In genomic region chr3:9015250-9015649, GRCh38 we compare ENCODE assay signal across 20 cellular contexts.
"Had no signal": no experiment of that assay in that cellular context is flagged by ENCODE, and none has a peak within 500 bp of the region (broad histone marks: within the 10 kb centered on the region; RNA-seq: fewer than 3 reads in every experiment).

No MANE protein-coding gene starts in this region.

- H3K9me3 Mint-ChIP-seq: mesothelial cell of epicardium; naive thymus-derived CD8-positive, alpha-beta T cell had no signal

- H3K36me3 ChIP-seq: lower lobe of right lung had no signal

- H3K4me3 Mint-ChIP-seq: mesothelial cell of epicardium; naive B cell; naive thymus-derived CD8-positive, alpha-beta T cell had no signal

- H3K9me3 ChIP-seq: esophagus muscularis mucosa, heart right ventricle, left lung, lower lobe of right lung, mucosa of descending colon had no signal

- H3K27me3 Mint-ChIP-seq: naive thymus-derived CD8-positive, alpha-beta T cell had no signal

- H3K4me3 ChIP-seq: coronary artery, dorsolateral prefrontal cortex, esophagus muscularis mucosa, heart right ventricle, left lung, lower lobe of right lung, mucosa of descending colon had no signal

- H3K27ac Mint-ChIP-seq: mesothelial cell of epicardium; naive B cell; naive thymus-derived CD8-positive, alpha-beta T cell had no signal

- H3K27me3 ChIP-seq: dorsolateral prefrontal cortex, esophagus muscularis mucosa, foreskin keratinocyte, heart right ventricle, left lung had no signal

- ATAC-seq: foreskin keratinocyte; left cardiac atrium; left lung; left ventricle myocardium superior; lower lobe of right lung; mucosa of descending colon; naive thymus-derived CD8-positive, alpha-beta T cell had no signal

- H3K4me1 ChIP-seq: foreskin keratinocyte, left lung, lower lobe of right lung had no signal

- H3K4me1 Mint-ChIP-seq: naive B cell had no signal

- H3K36me3 Mint-ChIP-seq: naive B cell had no signal

- H3K27ac ChIP-seq: coronary artery, esophagus muscularis mucosa, foreskin keratinocyte, heart right ventricle, left lung, lower lobe of right lung had no signal

- DNase-seq: dermis blood vessel endothelial cell; dorsolateral prefrontal cortex; effector CD4-positive, alpha-beta T cell; effector memory CD4-positive, alpha-beta T cell; foreskin keratinocyte; glutamatergic neuron; head of caudate nucleus; heart right ventricle; hippocampal formation; left cardiac atrium; left lung; left ventricle myocardium superior; lower lobe of right lung; mesenchymal stem cell; mucosa of descending colon; naive B cell; naive thymus-derived CD8-positive, alpha-beta T cell had no signal
